In the genomic region with DNA sequence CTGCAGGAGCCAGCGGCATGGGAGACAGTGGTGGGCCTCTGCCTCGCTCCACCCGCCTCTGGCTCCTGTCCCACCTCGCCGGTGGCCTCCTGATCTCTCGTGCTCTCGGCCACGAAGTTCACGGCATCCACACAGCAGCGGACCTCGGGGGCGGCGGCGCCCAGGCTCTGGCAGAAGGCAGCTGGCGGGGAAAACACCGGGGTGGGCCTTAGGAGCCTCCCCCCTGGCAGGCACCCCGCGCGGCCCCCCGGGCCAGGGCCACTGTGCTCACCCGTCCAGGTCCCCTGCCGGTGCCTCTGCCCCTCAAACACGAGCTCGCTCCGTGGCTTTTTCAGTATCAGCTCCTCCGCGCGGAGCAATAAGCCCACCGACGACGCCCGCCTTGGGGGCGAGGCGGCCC, we compare ENCODE assay signal across 7 cellular contexts. TPM values are rescaled to one million over a fixed set of nuclear protein-coding genes. Genes with fewer than 3 reads are reported as not detected.
DNase-seq lines count a peak whose midpoint lies in the region; ATAC-seq, FAIRE-seq and TF ChIP-seq lines count a peak whose summit lies in the region.
"Had no signal": no experiment of that assay in that cellular context is flagged by ENCODE, and none has a peak within 500 bp of the region (broad histone marks: within the 10 kb centered on the region; RNA-seq: fewer than 3 reads in every experiment).

No MANE protein-coding gene starts in this region.

- no peaks in the 10 kb centered on the region for H3K9me3 ChIP-seq in astrocyte (ENCODE audit: insufficient read depth, low read depth, low read length)
- no peaks in the 10 kb centered on the region for H3K9me3 ChIP-seq in naive thymus-derived CD4-positive, alpha-beta T cell (ENCODE audit: control insufficient read depth in 2 of 3, low read length in 3 of 3)

- peaks cover 22% of the 10 kb centered on the region for H3K36me3 Mint-ChIP-seq in astrocyte (ENCODE audit: low read depth, unreplicated experiment)
- peaks cover 0 to 12% (median 0%) of the 10 kb centered on the region in 5 donors for H3K36me3 Mint-ChIP-seq in naive thymus-derived CD4-positive, alpha-beta T cell

- H3K4me1 ChIP-seq in astrocyte (ENCODE audit: insufficient read depth, low read length) = peaks cover 6% of the 10 kb centered on the region
- peaks cover 29 to 38% of the 10 kb centered on the region in 2 donors for H3K4me1 ChIP-seq in naive thymus-derived CD4-positive, alpha-beta T cell (ENCODE audit: control insufficient read depth in 2 of 2, insufficient read depth in 2 of 2, low read length in 2 of 2)

- no peaks in the 10 kb centered on the region for H3K9me3 Mint-ChIP-seq in astrocyte (ENCODE audit: unreplicated experiment)
- peaks cover 0 to 3% (median 0%) of the 10 kb centered on the region in 11 donors for H3K9me3 Mint-ChIP-seq in naive thymus-derived CD4-positive, alpha-beta T cell

- no peak overlapping the region for H3K4me3 Mint-ChIP-seq in astrocyte (ENCODE audit: unreplicated experiment)
- peak overlapping the region in 9 of 10 donors; percentile 69 to 95 (median 90) for H3K4me3 Mint-ChIP-seq in naive thymus-derived CD4-positive, alpha-beta T cell

- H4K20me1 ChIP-seq in astrocyte (ENCODE audit: insufficient read depth, low read length) = peaks cover 7% of the 10 kb centered on the region

- ATAC-seq in naive thymus-derived CD4-positive, alpha-beta T cell = peak; percentile 0

- POLR2A ChIA-PET in naive thymus-derived CD4-positive, alpha-beta T cell (lab: Charles Lee) = interaction anchor here (0.6 to 5.9 kb wide), 8 partner anchors 10 to 755 kb away, joined by 3 to 25 read pairs (median 10); a partner anchor contains a TSS

- H3K79me2 ChIP-seq in astrocyte (ENCODE audit: insufficient read depth, low read length) = no peaks in the 10 kb centered on the region

- peaks cover 12% of the 10 kb centered on the region for H3K36me3 ChIP-seq in astrocyte (ENCODE audit: insufficient read depth, low read length)
- peaks cover 0 to 32% (median 4%) of the 10 kb centered on the region in 3 experiments for H3K36me3 ChIP-seq in naive thymus-derived CD4-positive, alpha-beta T cell (ENCODE audit: control insufficient read depth in 2 of 3, insufficient read depth in 3 of 3, low read length in 3 of 3)

- H3K9ac ChIP-seq in astrocyte (ENCODE audit: low read length) = peak overlapping the region; percentile 67

- no peak overlapping the region for H3K27ac ChIP-seq in astrocyte (ENCODE audit: low read depth, low read length)
- peak overlapping the region; percentile 67 for H3K27ac ChIP-seq in naive thymus-derived CD4-positive, alpha-beta T cell (ENCODE audit: low read depth, low read length)

- intact Hi-C loops in naive thymus-derived CD4-positive, alpha-beta T cell (cut with micrococcal nuclease) = loop anchor here in 1 of 2 donors (1.0 to 5.0 kb wide), 4 partner anchors 10 to 342 kb away; a partner anchor contains a TSS

- no peaks in the 10 kb centered on the region for H3K4me1 Mint-ChIP-seq in astrocyte (ENCODE audit: low read depth, unreplicated experiment)
- H3K4me1 Mint-ChIP-seq in naive thymus-derived CD4-positive, alpha-beta T cell = peaks cover 14 to 45% (median 37%) of the 10 kb centered on the region in 7 donors

- H3K27me3 ChIP-seq in astrocyte (ENCODE audit: insufficient read depth, low read length) = peaks cover 2% of the 10 kb centered on the region
- H3K27me3 ChIP-seq in naive thymus-derived CD4-positive, alpha-beta T cell (ENCODE audit: control insufficient read depth in 2 of 2, insufficient read depth in 2 of 2, low read length in 2 of 2) = no peaks in the 10 kb centered on the region

- DNase-seq in GM12892 (ENCODE audit: insufficient read length) = peak; percentile 4
- DNase-seq in astrocyte (ENCODE audit: low read depth) = no peak
- DNase-seq in naive thymus-derived CD4-positive, alpha-beta T cell = no peak
- no peak for DNase-seq in stimulated activated CD4-positive, alpha-beta T cell treated with anti-CD3 and anti-CD28 coated beads, Interleukin-4, amount 100 ng/mL, for 4 hours
- DNase-seq in H4 (ENCODE audit: low spot score) = no peak
- DNase-seq in effector CD8-positive, alpha-beta T cell (lab: John Stamatoyannopoulos, UW) = no peak
- DNase-seq: NCI-H1417 treated with DMSO at 0.1 percent for 48 hours had no signal

- H3K4me3 ChIP-seq in astrocyte (ENCODE audit: insufficient read depth, low read depth, low read length) = peak overlapping the region; percentile 53
- peak overlapping the region; percentile 76 for H3K4me3 ChIP-seq in naive thymus-derived CD4-positive, alpha-beta T cell (ENCODE audit: low read length)

- peak overlapping the region; percentile 78 for H3K4me2 ChIP-seq in astrocyte (ENCODE audit: low read length)

- H3K27ac Mint-ChIP-seq in astrocyte (ENCODE audit: unreplicated experiment) = no peak overlapping the region
- peak overlapping the region in 7 of 9 donors; percentile 59 to 99 (median 76) for H3K27ac Mint-ChIP-seq in naive thymus-derived CD4-positive, alpha-beta T cell

- peak overlapping the region; percentile 34 for H2AFZ ChIP-seq in astrocyte (ENCODE audit: low read depth, low read length)

- CTCF ChIA-PET in naive thymus-derived CD4-positive, alpha-beta T cell (lab: Charles Lee) = interaction anchor here (0.6 to 1.4 kb wide), 7 partner anchors 9 to 333 kb away, joined by 3 to 4 read pairs (median 3); a partner anchor contains a TSS

- H3K27me3 Mint-ChIP-seq in astrocyte (ENCODE audit: low read depth, unreplicated experiment) = no peaks in the 10 kb centered on the region
- H3K27me3 Mint-ChIP-seq in naive thymus-derived CD4-positive, alpha-beta T cell = peaks cover 0 to 13% (median 0%) of the 10 kb centered on the region in 5 donors

- no peak for TF ChIP-seq CTCF in astrocyte (IDR thresholded peaks at IDR 0.05; ENCODE audit: insufficient read depth, low read depth, low read length)

- no peak for FAIRE-seq in GM12892 (lab: Jason Lieb, UNC)
- no peak for FAIRE-seq in astrocyte (lab: Jason Lieb, UNC)

- no peak for TF ChIP-seq POLR2A in GM12892 (IDR thresholded peaks at IDR 0.05; ENCODE audit: low read depth, low read length)

RNA-seq across cellular contexts. Expression of a gene that starts 0.4 kb away (rescaled TPM):
- 0.30 TPM for polyA plus RNA-seq in GM12892 (2012; ENCODE audit: missing spikeins)
- 2.2 and 3.9 TPM in 2 replicates for total RNA-seq in astrocyte
- 10 to 100 TPM in 2 of 5 experiments, 1 to 10 TPM in 2, under 1 TPM in 1; 0.82 to 37.2 (median 5.9) TPM for total RNA-seq in naive thymus-derived CD4-positive, alpha-beta T cell
- 1 to 10 TPM in 1 of 2 donors, under 1 TPM in 1; 0.95 to 1.1 TPM for polyA plus RNA-seq in naive thymus-derived CD4-positive, alpha-beta T cell
- total RNA-seq in H4 (2014; rRNA removed; shearing (Covaris generic)) = 0.08 TPM in 1 of 2 replicates, not detected in the other

RNA-seq across cellular contexts. Expression of a gene that starts 4.0 kb away (rescaled TPM):
- polyA plus RNA-seq in GM12892 (2012; ENCODE audit: missing spikeins) = 0.76 TPM
- 0.20 and 0.43 TPM in 2 replicates for total RNA-seq in astrocyte
- total RNA-seq in naive thymus-derived CD4-positive, alpha-beta T cell = 1 to 10 TPM in 3 of 5 experiments, under 1 TPM in 2; 0.34 to 6.5 (median 1.0) TPM
- under 1 TPM in 1 of 2 donors, not detected in 1; 0.24 TPM for polyA plus RNA-seq in naive thymus-derived CD4-positive, alpha-beta T cell
- total RNA-seq in H4 (2014; rRNA removed; shearing (Covaris generic)) = 0.04 and 0.14 TPM in 2 replicates

RNA-seq across cellular contexts. Expression of a gene that starts 33.1 kb away (rescaled TPM):
- polyA plus RNA-seq in GM12892 (2012; ENCODE audit: missing spikeins) = 1.9 TPM
- 0.09 TPM in 1 of 2 replicates, not detected in the other for total RNA-seq in astrocyte
- total RNA-seq in naive thymus-derived CD4-positive, alpha-beta T cell = 1 to 10 TPM in 1 of 5 experiments, not detected in 4; 1.6 TPM
- not detected for polyA plus RNA-seq in naive thymus-derived CD4-positive, alpha-beta T cell
- not detected in 2 replicates for total RNA-seq in H4 (2014; rRNA removed; shearing (Covaris generic))

RNA-seq across cellular contexts. Expression of a gene that starts 40.9 kb away (rescaled TPM):
- 61.3 TPM for polyA plus RNA-seq in GM12892 (2012; ENCODE audit: missing spikeins)
- total RNA-seq in astrocyte = 36.8 and 43.0 TPM in 2 replicates
- total RNA-seq in naive thymus-derived CD4-positive, alpha-beta T cell = 10 to 100 TPM; 27.0 to 82.6 (median 44.1) TPM
- polyA plus RNA-seq in naive thymus-derived CD4-positive, alpha-beta T cell = 10 to 100 TPM; 57.8 to 86.8 TPM
- total RNA-seq in H4 (2014; rRNA removed; shearing (Covaris generic)) = 64.1 and 70.8 TPM in 2 replicates

RNA-seq across cellular contexts. Expression of a gene that starts 41.1 kb away (rescaled TPM):
- 108 TPM for polyA plus RNA-seq in GM12892 (2012; ENCODE audit: missing spikeins)
- total RNA-seq in astrocyte = 88.0 and 89.7 TPM in 2 replicates
- total RNA-seq in naive thymus-derived CD4-positive, alpha-beta T cell = 100 to 1,000 TPM in 4 of 5 experiments, 10 to 100 TPM in 1; 97.3 to 248 (median 148) TPM
- polyA plus RNA-seq in naive thymus-derived CD4-positive, alpha-beta T cell = 10 to 100 TPM; 25.3 to 28.0 TPM
- 15.1 and 17.3 TPM in 2 replicates for total RNA-seq in H4 (2014; rRNA removed; shearing (Covaris generic))
